23 cellular contexts compared by ENCODE assay signal in the genomic region with DNA sequence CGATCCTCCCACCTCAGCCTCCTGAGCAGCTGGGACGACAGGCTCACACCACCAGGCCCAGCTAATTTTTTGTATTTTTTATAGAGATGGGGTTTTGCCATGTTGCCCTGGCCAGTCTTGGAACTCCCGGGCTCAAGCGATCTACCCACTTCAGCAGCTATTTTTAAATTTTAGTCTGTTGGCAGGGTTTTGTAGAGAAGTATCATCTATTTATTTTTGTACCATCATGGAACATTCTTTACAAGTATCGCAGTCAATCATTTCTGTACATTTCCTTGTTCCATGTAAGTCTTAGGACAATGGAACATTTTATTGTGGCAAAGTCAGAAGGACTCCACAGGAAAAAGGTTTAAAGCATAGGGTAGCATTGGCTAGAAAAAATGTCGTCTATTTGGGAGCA.
DNase-seq lines count a peak whose midpoint lies in the region; ATAC-seq, FAIRE-seq and TF ChIP-seq lines count a peak whose summit lies in the region.
"Had no signal": no experiment of that assay in that cellular context is flagged by ENCODE, and none has a peak within 500 bp of the region (broad histone marks: within the 10 kb centered on the region; RNA-seq: fewer than 3 reads in every experiment).

No MANE protein-coding gene starts in this region.

- no peak overlapping the region for H2AFZ ChIP-seq in HepG2 (ENCODE audit: low read length)

- no peak overlapping the region for H3K4me2 ChIP-seq in HepG2 (ENCODE audit: low read depth, low read length)
- H3K4me2 ChIP-seq: KMS-11 had no signal

- H3K4me3 ChIP-seq in HepG2 (replicated peaks in 1 of 3; ENCODE audit: insufficient read depth in 1 of 3, low read depth in 2 of 3, low read length in 3 of 3) (no peak overlapping the region), right lobe of liver (no peak overlapping the region), left ventricle myocardium inferior (no peak overlapping the region), rectal smooth muscle tissue (ENCODE audit: low read length) (no peak overlapping the region), suprapubic skin (no peak overlapping the region), mucosa of descending colon (no peak overlapping the region)
- H3K4me3 ChIP-seq: HAP-1 had no signal

- TF ChIP-seq CTCF in HepG2 (CRISPR knock-in tag; IDR thresholded peaks at IDR 0.05) (no peak), right lobe of liver (IDR thresholded peaks at IDR 0.05) (no peak), left ventricle myocardium inferior (IDR thresholded peaks at IDR 0.05; ENCODE audit: borderline replicate concordance) (no peak), suprapubic skin (IDR thresholded peaks at IDR 0.05) (no peak), mucosa of descending colon (IDR thresholded peaks at IDR 0.05) (no peak)

- H3K4me1 ChIP-seq in HepG2 (ENCODE audit: insufficient read depth, low read length) (peaks cover 15% of the 10 kb centered on the region), right lobe of liver (peaks cover 0 to 12% (median 0%) of the 10 kb centered on the region in 4 donors), left ventricle myocardium inferior (peaks cover 21% of the 10 kb centered on the region), rectal smooth muscle tissue (ENCODE audit: control insufficient read depth, insufficient read depth, low read length) (peaks cover 3% of the 10 kb centered on the region), suprapubic skin (no peaks in the 10 kb centered on the region), mucosa of descending colon (ENCODE audit: low read depth) (no peaks in the 10 kb centered on the region)
- H3K4me1 ChIP-seq: HAP-1 had no signal

- no TSS peak for BruUV-seq in HepG2 (replicated peaks; lab: Mats Ljungman, UMichigan)

- no peak for FAIRE-seq in HepG2 (lab: Jason Lieb, UNC)

- H4K20me1 ChIP-seq in HepG2 (ENCODE audit: insufficient read depth, low read length) = no peaks in the 10 kb centered on the region

- no peaks in the 10 kb centered on the region for H3K27me3 ChIP-seq in HepG2 (ENCODE audit: control insufficient read depth in 1 of 2, insufficient read depth in 2 of 2, low read length in 2 of 2)
- H3K27me3 ChIP-seq in right lobe of liver = no peaks in the 10 kb centered on the region
- H3K27me3 ChIP-seq in left ventricle myocardium inferior (ENCODE audit: low read depth) = no peaks in the 10 kb centered on the region
- H3K27me3 ChIP-seq in rectal smooth muscle tissue (ENCODE audit: control insufficient read depth, insufficient read depth, low read length) = no peaks in the 10 kb centered on the region
- no peaks in the 10 kb centered on the region for H3K27me3 ChIP-seq in suprapubic skin

- WGBS in HepG2 (ENCODE audit: low lambda C conversion rate) = 98% methylated on average over 6 of the region's 6 CpGs
- WGBS in right lobe of liver (ENCODE audit: insufficient coverage, low coverage, low lambda C conversion rate, missing lambda C conversion rate) = 100% methylated on average over 2 of the region's 6 CpGs
- WGBS in suprapubic skin = 88% methylated on average over 6 of the region's 6 CpGs

- H3K27ac ChIP-seq in HepG2 (ENCODE audit: extremely low read length, insufficient read depth, low read length) = peak overlapping the region; percentile 1
- no peak overlapping the region for H3K27ac ChIP-seq in right lobe of liver
- peak overlapping the region; percentile 65 for H3K27ac ChIP-seq in left ventricle myocardium inferior (replicated peaks)
- H3K27ac ChIP-seq in rectal smooth muscle tissue (ENCODE audit: low read depth, low read length) = peak overlapping the region; percentile 33
- no peak overlapping the region for H3K27ac ChIP-seq in suprapubic skin

- CTCF ChIA-PET in HepG2 (lab: Yijun Ruan, JAX; ENCODE audit: low intra/inter-chr PET ratio, low total read pairs) = no interaction called here

- H3K79me2 ChIP-seq in HepG2 (ENCODE audit: insufficient read depth, low read length) = no peaks in the 10 kb centered on the region

- DNase-seq in HepG2 (ENCODE audit: low spot score) (no peak), right lobe of liver (no peak), left ventricle myocardium inferior (no peak), suprapubic skin (ENCODE audit: low spot score in 2 of 2) (no peak), mucosa of descending colon (no peak)
- DNase-seq: 8988T; Calu3; DMS79 treated with DMSO at 0.1 percent for 48 hours; GOT3; HFFc6; MM.1S; NCI-H2029; NCI-H446; NCI-H524 treated with DMSO at 0.1 percent for 48 hours; NCI-H82; NK-92 treated with Interleukin-12 subunit alpha and Interleukin-12 subunit beta, amount 100 ng/mL, for 24 hours; PC-3; SHP77 had no signal

- TF ChIP-seq RAD21 in HepG2 (CRISPR knock-in tag; IDR thresholded peaks at IDR 0.05) = no peak

- no peak for TF ChIP-seq POLR2A in HepG2 (IDR thresholded peaks at IDR 0.05; ENCODE audit: insufficient read depth in 1 of 2, low read depth in 2 of 2, low read length in 2 of 2)
- no peak for TF ChIP-seq POLR2A in right lobe of liver (IDR thresholded peaks at IDR 0.05)
- no peak for TF ChIP-seq POLR2A in suprapubic skin (IDR thresholded peaks at IDR 0.05)

- no peaks in the 10 kb centered on the region for H3K9me3 ChIP-seq in HepG2 (ENCODE audit: low read length)
- no peaks in the 10 kb centered on the region for H3K9me3 ChIP-seq in right lobe of liver
- H3K9me3 ChIP-seq in left ventricle myocardium inferior (replicated peaks) = no peaks in the 10 kb centered on the region
- H3K9me3 ChIP-seq in suprapubic skin = no peaks in the 10 kb centered on the region
- no peaks in the 10 kb centered on the region for H3K9me3 ChIP-seq in mucosa of descending colon
- H3K9me3 ChIP-seq: HAP-1 had no signal

- ATAC-seq in HepG2 (no peak), right lobe of liver (no peak), GM18868 (IDR thresholded peaks at IDR 0.05; ENCODE audit: unreplicated experiment) (no peak), GM18858 (IDR thresholded peaks at IDR 0.05; ENCODE audit: unreplicated experiment) (no peak), mucosa of descending colon (no peak)
- ATAC-seq: PC-3 had no signal

- POLR2A ChIA-PET in HepG2 (lab: Yijun Ruan, JAX) = interaction anchor here (1.0 to 2.7 kb wide), 2 partner anchors 10 to 124 kb away, joined by 3 to 8 read pairs; no protein-coding TSS in a partner anchor

- intact Hi-C loops in HepG2 (cut with micrococcal nuclease; ENCODE audit: unreplicated experiment) = no loop called here
- intact Hi-C loops in right lobe of liver (cut with DNase I) = loop anchor here in 1 of 2 donors (10.0 kb wide), 1 partner anchor 129 kb away; a partner anchor contains a TSS
- intact Hi-C loops in left ventricle myocardium inferior (cut with micrococcal nuclease) = no loop called here
- intact Hi-C loops in mucosa of descending colon (cut with DNase I, micrococcal nuclease) = no loop called here

- in situ Hi-C loops in HepG2 (cut with HindIII; ENCODE audit: extremely low pct_ligation_motif_present, low pct_unique_long_range_greater_than_20kb) = no loop called here

- H3K9ac ChIP-seq in HepG2 (ENCODE audit: insufficient read depth, low read depth, low read length) (no peak overlapping the region), rectal smooth muscle tissue (ENCODE audit: low read length) (no peak overlapping the region)
- H3K9ac ChIP-seq: KMS-11 had no signal

- peaks cover 24 to 77% of the 10 kb centered on the region in 2 experiments for H3K36me3 ChIP-seq in HepG2 (replicated peaks in 1 of 2; ENCODE audit: control insufficient read depth in 1 of 2, insufficient read depth in 2 of 2, low read length in 2 of 2)
- H3K36me3 ChIP-seq in right lobe of liver = peaks cover 0 to 43% (median 9%) of the 10 kb centered on the region in 4 donors
- H3K36me3 ChIP-seq in left ventricle myocardium inferior = peaks cover 81% of the 10 kb centered on the region
- H3K36me3 ChIP-seq in rectal smooth muscle tissue (ENCODE audit: control insufficient read depth, insufficient read depth, low read length) = peaks cover 15% of the 10 kb centered on the region
- peaks cover 85% of the 10 kb centered on the region for H3K36me3 ChIP-seq in suprapubic skin
- H3K36me3 ChIP-seq in mucosa of descending colon (ENCODE audit: low read depth) = peaks cover 3% of the 10 kb centered on the region

- TF ChIP-seq EP300 in HepG2 (IDR thresholded peaks at IDR 0.05; ENCODE audit: low read depth in 2 of 2, low read length in 2 of 2) (no peak), HepG2 (CRISPR knock-in tag; IDR thresholded peaks at IDR 0.05; ENCODE audit: borderline replicate concordance) (no peak), suprapubic skin (IDR thresholded peaks at IDR 0.05) (no peak)

TF ChIP-seq in HepG2, 621 proteins besides CTCF, POLR2A, EP300 and RAD21:
- no peak for TF ChIP-seq ZNF337 (CRISPR knock-in tag; IDR thresholded peaks at IDR 0.05; ENCODE audit: borderline replicate concordance, low read depth)

Comparison
In these comparisons a context has a peak if more than half of its experiments do, and no peak if none do; other contexts are left out.
1. H3K27ac ChIP-seq: peak in HepG2 (single experiment), left ventricle myocardium inferior (single experiment) and rectal smooth muscle tissue (single experiment); none in right lobe of liver (0 of 3) and suprapubic skin (single experiment).